8 cellular contexts compared by ENCODE assay signal in the genomic region with DNA sequence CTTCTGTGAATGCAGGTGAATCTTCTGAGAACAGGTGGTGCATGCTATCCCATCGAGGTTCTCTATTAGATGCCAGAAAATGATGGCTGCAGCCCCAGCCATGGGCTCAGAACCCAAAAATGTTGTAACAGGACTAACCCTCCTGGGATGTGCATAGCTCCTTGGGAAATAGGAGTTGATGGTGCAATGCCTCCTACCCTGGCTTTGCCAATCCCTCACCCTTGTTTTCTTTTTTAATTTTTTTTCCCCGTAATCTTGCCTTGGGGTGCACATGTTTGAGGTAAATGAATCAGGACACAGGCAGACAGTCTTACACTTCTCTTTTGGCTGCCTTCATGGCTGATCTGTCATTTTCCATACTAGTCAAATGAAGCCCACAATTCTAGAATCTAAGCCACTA.
"Had no signal": no experiment of that assay in that cellular context is flagged by ENCODE, and none has a peak within 500 bp of the region (broad histone marks: within the 10 kb centered on the region; RNA-seq: fewer than 3 reads in every experiment).

No MANE protein-coding gene starts in this region.

- H2AFZ ChIP-seq: GM23248 had no signal

- H3K9me3 ChIP-seq: HAP-1 had no signal

- ATAC-seq: HCT116, K562 had no signal

- H3K36me3 ChIP-seq: HAP-1 had no signal

- H3K9me3 Mint-ChIP-seq: HFFc6 had no signal

- H3K4me3 Mint-ChIP-seq: HFFc6 had no signal

- H3K27ac Mint-ChIP-seq: HFFc6 had no signal

- DNase-seq: GM23248, GOT3, H7, HFFc6, IMR-90 had no signal

- H3K4me1 ChIP-seq: HAP-1 had no signal

- H3K27ac ChIP-seq: GM23248 had no signal

- H3K4me3 ChIP-seq: GM23248, HAP-1, K562 had no signal
